ENCODE assay signal across 12 cellular contexts in genomic region chr19:41395355-41395754, GRCh38. TPM values are rescaled to one million over a fixed set of nuclear protein-coding genes. Genes with fewer than 3 reads are reported as not detected.
DNase-seq lines count a peak whose midpoint lies in the region; ATAC-seq and TF ChIP-seq lines count a peak whose summit lies in the region.
"Had no signal": no experiment of that assay in that cellular context is flagged by ENCODE, and none has a peak within 500 bp of the region (broad histone marks: within the 10 kb centered on the region; RNA-seq: fewer than 3 reads in every experiment).

No MANE protein-coding gene starts in this region.

- H3K27me3 Mint-ChIP-seq in activated naive CD4-positive, alpha-beta T cell treated with anti-CD3 and anti-CD28 coated beads, Interleukin-2, amount 50 U/mL, for 24 hours: no peaks in the 10 kb centered on the region
- no peaks in the 10 kb centered on the region for H3K27me3 Mint-ChIP-seq in activated naive CD8-positive, alpha-beta T cell treated with anti-CD3 and anti-CD28 coated beads, Interleukin-2, amount 10 ng/mL, durations not matched to agents 7 days and 5 days

- H3K27ac Mint-ChIP-seq in activated naive CD4-positive, alpha-beta T cell treated with anti-CD3 and anti-CD28 coated beads, Interleukin-2, amount 50 U/mL, for 24 hours: no peak overlapping the region
- H3K27ac Mint-ChIP-seq in activated naive CD8-positive, alpha-beta T cell treated with anti-CD3 and anti-CD28 coated beads, Interleukin-2, amount 10 ng/mL, durations not matched to agents 7 days and 5 days: peak overlapping the region; percentile 1
- H3K27ac Mint-ChIP-seq in stimulated activated effector memory CD8-positive, alpha-beta T cell treated with anti-CD3 and anti-CD28 coated beads, Interleukin-12 subunit alpha, Interleukin-12 subunit beta, amount 100 ng/mL, for 72 hours: peak overlapping the region; percentile 14

- no peak for ATAC-seq in activated naive CD8-positive, alpha-beta T cell treated with anti-CD3 and anti-CD28 coated beads, Interleukin-2, amount 10 ng/mL, durations not matched to agents 7 days and 5 days (ENCODE audit: low read depth)
- no peak for ATAC-seq in stimulated activated effector memory CD8-positive, alpha-beta T cell treated with anti-CD3 and anti-CD28 coated beads, Interleukin-12 subunit alpha, Interleukin-12 subunit beta, amount 100 ng/mL, for 72 hours
- ATAC-seq in HG02763 (IDR thresholded peaks at IDR 0.05; ENCODE audit: unreplicated experiment): no peak

- H3K9me2 ChIP-seq in Loucy (replicated peaks; ENCODE audit: low read depth, low read length): no peaks in the 10 kb centered on the region

- peaks cover 15% of the 10 kb centered on the region; the same call in 1 of the 2 replicates for H3K36me3 ChIP-seq in Loucy (ENCODE audit: insufficient read depth, low read length)

- peaks cover 19% of the 10 kb centered on the region for H3K4me1 ChIP-seq in Loucy (ENCODE audit: insufficient read depth, low read length, poor library complexity, severe bottlenecking)

- H3K4me1 Mint-ChIP-seq in activated naive CD4-positive, alpha-beta T cell treated with anti-CD3 and anti-CD28 coated beads, Interleukin-2, amount 50 U/mL, for 24 hours: peaks cover 36% of the 10 kb centered on the region
- peaks cover 26% of the 10 kb centered on the region for H3K4me1 Mint-ChIP-seq in activated naive CD8-positive, alpha-beta T cell treated with anti-CD3 and anti-CD28 coated beads, Interleukin-2, amount 10 ng/mL, durations not matched to agents 7 days and 5 days
- peaks cover 47% of the 10 kb centered on the region for H3K4me1 Mint-ChIP-seq in stimulated activated effector memory CD8-positive, alpha-beta T cell treated with anti-CD3 and anti-CD28 coated beads, Interleukin-12 subunit alpha, Interleukin-12 subunit beta, amount 100 ng/mL, for 72 hours

- POLR2A ChIA-PET in activated naive CD8-positive, alpha-beta T cell treated with anti-CD3 and anti-CD28 coated beads, Interleukin-2, amount 10 ng/mL, durations not matched to agents 7 days and 5 days (lab: Charles Lee): no interaction called here

- TF ChIP-seq CTCF in Loucy (conservative IDR thresholded peaks at IDR 0.05; ENCODE audit: low read length): no peak

- DNase-seq in activated naive CD4-positive, alpha-beta T cell (lab: John Stamatoyannopoulos, UW): no peak
- DNase-seq in activated naive CD8-positive, alpha-beta T cell treated with anti-CD3 and anti-CD28 coated beads, Interleukin-2, amount 10 ng/mL, durations not matched to agents 7 days and 5 days: no peak
- no peak for DNase-seq in stimulated activated effector memory CD8-positive, alpha-beta T cell treated with anti-CD3 and anti-CD28 coated beads, Interleukin-12 subunit alpha, Interleukin-12 subunit beta, amount 100 ng/mL, for 72 hours (ENCODE audit: low spot score in 2 of 2)
- DNase-seq in NAMALWA (ENCODE audit: low spot score): no peak
- DNase-seq in stimulated activated CD4-positive, alpha-beta T cell treated with anti-CD3 and anti-CD28 coated beads, Interleukin-4, amount 100 ng/mL, for 24 hours: no peak
- DNase-seq: NCI-H2081 treated with DMSO at 0.1 percent for 48 hours, stomach had no signal

- H3K79me2 ChIP-seq in Loucy (ENCODE audit: insufficient read depth, low read length): peaks cover 49% of the 10 kb centered on the region

- no peak overlapping the region for H2AFZ ChIP-seq in Loucy (ENCODE audit: low read length)

- peaks cover 3% of the 10 kb centered on the region for H4K20me1 ChIP-seq in Loucy (ENCODE audit: insufficient read depth, low read length, poor library complexity, severe bottlenecking)

- peaks cover 4% of the 10 kb centered on the region for H3K36me3 Mint-ChIP-seq in activated naive CD4-positive, alpha-beta T cell treated with anti-CD3 and anti-CD28 coated beads, Interleukin-2, amount 50 U/mL, for 24 hours
- peaks cover 4% of the 10 kb centered on the region for H3K36me3 Mint-ChIP-seq in activated naive CD8-positive, alpha-beta T cell treated with anti-CD3 and anti-CD28 coated beads, Interleukin-2, amount 10 ng/mL, durations not matched to agents 7 days and 5 days
- peaks cover 42% of the 10 kb centered on the region for H3K36me3 Mint-ChIP-seq in stimulated activated effector memory CD8-positive, alpha-beta T cell treated with anti-CD3 and anti-CD28 coated beads, Interleukin-12 subunit alpha, Interleukin-12 subunit beta, amount 100 ng/mL, for 72 hours

- peak overlapping the region; percentile 99 for H3K4me3 Mint-ChIP-seq in activated naive CD4-positive, alpha-beta T cell treated with anti-CD3 and anti-CD28 coated beads, Interleukin-2, amount 50 U/mL, for 24 hours
- H3K4me3 Mint-ChIP-seq in activated naive CD8-positive, alpha-beta T cell treated with anti-CD3 and anti-CD28 coated beads, Interleukin-2, amount 10 ng/mL, durations not matched to agents 7 days and 5 days: peak overlapping the region; percentile 97
- H3K4me3 Mint-ChIP-seq in stimulated activated effector memory CD8-positive, alpha-beta T cell treated with anti-CD3 and anti-CD28 coated beads, Interleukin-12 subunit alpha, Interleukin-12 subunit beta, amount 100 ng/mL, for 72 hours: peak overlapping the region; percentile 99

- no peaks in the 10 kb centered on the region for H3F3A ChIP-seq in Loucy (ENCODE audit: low read depth)

- peak overlapping the region; percentile 79 for H3K4me2 ChIP-seq in Loucy (ENCODE audit: low read depth, low read length, poor library complexity, severe bottlenecking)

- peak overlapping the region; percentile 92 for H3K4me3 ChIP-seq in Loucy (ENCODE audit: low read length, poor library complexity, severe bottlenecking)
- H3K4me3 ChIP-seq: coronary artery had no signal

- H3K9me3 ChIP-seq in Loucy (ENCODE audit: insufficient read depth, low read depth, low read length): no peaks in the 10 kb centered on the region
- H3K9me3 ChIP-seq: stomach had no signal

- peak overlapping the region; percentile 79 for H3K9ac ChIP-seq in Loucy (ENCODE audit: low read depth, low read length, poor library complexity, severe bottlenecking)

- H3K9me3 Mint-ChIP-seq in activated naive CD4-positive, alpha-beta T cell treated with anti-CD3 and anti-CD28 coated beads, Interleukin-2, amount 50 U/mL, for 24 hours: no peaks in the 10 kb centered on the region
- H3K9me3 Mint-ChIP-seq in activated naive CD8-positive, alpha-beta T cell treated with anti-CD3 and anti-CD28 coated beads, Interleukin-2, amount 10 ng/mL, durations not matched to agents 7 days and 5 days: no peaks in the 10 kb centered on the region
- no peaks in the 10 kb centered on the region for H3K9me3 Mint-ChIP-seq in stimulated activated effector memory CD8-positive, alpha-beta T cell treated with anti-CD3 and anti-CD28 coated beads, Interleukin-12 subunit alpha, Interleukin-12 subunit beta, amount 100 ng/mL, for 72 hours

- H3K27me3 ChIP-seq in Loucy (ENCODE audit: insufficient read depth, low read length, poor library complexity, severe bottlenecking): no peaks in the 10 kb centered on the region
- H3K27me3 ChIP-seq: stomach had no signal

RNA-seq across cellular contexts. Expression of gene EXOSC5, which starts 1.8 kb away (rescaled TPM):
- total RNA-seq in activated naive CD8-positive, alpha-beta T cell treated with anti-CD3 and anti-CD28 coated beads, Interleukin-2, amount 10 ng/mL, durations not matched to agents 7 days and 5 days: 10 to 100 TPM; 20.9 to 25.9 TPM

RNA-seq across cellular contexts. Expression of gene BCKDHA, which starts 2.3 kb away (rescaled TPM):
- total RNA-seq in activated naive CD8-positive, alpha-beta T cell treated with anti-CD3 and anti-CD28 coated beads, Interleukin-2, amount 10 ng/mL, durations not matched to agents 7 days and 5 days: 10 to 100 TPM; 23.8 to 26.9 TPM

RNA-seq across cellular contexts. Expression of gene TMEM91, which starts 19.0 kb away (rescaled TPM):
- 10 to 100 TPM; 11.4 to 13.0 TPM for total RNA-seq in activated naive CD8-positive, alpha-beta T cell treated with anti-CD3 and anti-CD28 coated beads, Interleukin-2, amount 10 ng/mL, durations not matched to agents 7 days and 5 days

RNA-seq across cellular contexts. Expression of gene B9D2, which starts 31.4 kb away (rescaled TPM):
- 10 to 100 TPM; 11.5 to 13.0 TPM for total RNA-seq in activated naive CD8-positive, alpha-beta T cell treated with anti-CD3 and anti-CD28 coated beads, Interleukin-2, amount 10 ng/mL, durations not matched to agents 7 days and 5 days

RNA-seq across cellular contexts. Expression of gene B3GNT8, which starts 31.8 kb away (rescaled TPM):
- 1 to 10 TPM; 2.0 to 2.2 TPM for total RNA-seq in activated naive CD8-positive, alpha-beta T cell treated with anti-CD3 and anti-CD28 coated beads, Interleukin-2, amount 10 ng/mL, durations not matched to agents 7 days and 5 days
- total RNA-seq: SK-MEL-5 had no signal
